8 cellular contexts compared by ENCODE assay signal in the genomic region with DNA sequence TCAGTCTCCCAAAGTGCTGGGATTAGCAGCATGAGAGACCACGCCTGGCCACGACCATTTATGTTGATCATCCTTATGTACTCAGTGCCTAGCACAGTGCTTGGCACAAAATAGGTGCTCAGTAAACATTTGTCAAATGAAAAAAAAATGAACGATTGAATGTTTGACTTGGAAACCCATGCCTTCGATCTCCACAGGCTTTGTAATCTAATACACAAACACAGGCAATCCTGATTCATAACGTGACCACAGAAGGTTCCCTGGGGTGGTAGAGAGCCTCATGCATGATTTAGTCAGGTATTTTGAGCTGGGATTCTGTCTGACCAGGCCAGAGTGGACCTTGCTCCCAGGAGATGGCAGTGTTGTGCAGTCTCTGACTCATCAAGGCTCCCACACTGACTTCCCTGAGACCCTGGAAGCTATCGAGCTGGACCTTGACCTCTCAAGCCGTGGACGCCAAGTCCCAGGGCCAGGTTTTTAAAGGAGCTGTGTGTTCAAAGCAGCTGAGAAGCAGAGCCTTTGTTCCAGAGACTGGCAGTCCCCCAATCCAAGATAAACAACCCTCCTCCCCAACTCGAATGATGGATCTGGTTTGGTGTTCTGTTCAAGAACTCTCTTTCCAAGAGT.
DNase-seq lines count a peak whose midpoint lies in the region; ATAC-seq and TF ChIP-seq lines count a peak whose summit lies in the region.

No MANE protein-coding gene starts in this region.

- peaks cover 0 to 7% (median 3%) of the 10 kb centered on the region in 5 experiments for H3K9me3 Mint-ChIP-seq in brain

- H3K27me3 Mint-ChIP-seq in brain, result no peaks in the 10 kb centered on the region

- peak overlapping the region in 4 of 5 experiments; percentile 38 to 97 (median 62) for H3K27ac Mint-ChIP-seq in brain

- ATAC-seq in GM19467 (IDR thresholded peaks at IDR 0.05; ENCODE audit: unreplicated experiment), result no peak

- peak; percentile 30 for DNase-seq in DMS79 treated with DMSO at 0.1 percent for 48 hours (lab: John Stamatoyannopoulos, UW)
- DNase-seq in DMS79 (lab: John Stamatoyannopoulos, UW), result no peak
- peak; percentile 77 for DNase-seq in HFF-Myc (ENCODE audit: extremely low read depth, low read depth)
- DNase-seq in NCI-H345 (lab: John Stamatoyannopoulos, UW), result peak; percentile 81
- peak; percentile 58 for DNase-seq in inferior parietal cortex (ENCODE audit: extremely low spot score)
- DNase-seq in stimulated activated CD8-positive, alpha-beta memory T cell treated with anti-CD3 and anti-CD28 coated beads, Interleukin-4, amount 100 ng/mL, for 48 hours, result peak; percentile 28

- H3K4me3 ChIP-seq in HFF-Myc (replicated peaks; ENCODE audit: low read depth, low read length), result no peak overlapping the region

- TF ChIP-seq CTCF in HFF-Myc (IDR thresholded peaks at IDR 0.05; ENCODE audit: low read depth, low read length, missing control alignments) (peak; percentile 81), brain (conservative IDR thresholded peaks at IDR 0.05) (peak; percentile 68 to 72)

- H3K36me3 Mint-ChIP-seq in brain, result no peaks in the 10 kb centered on the region

- peaks cover 15% of the 10 kb centered on the region for H3K4me1 Mint-ChIP-seq in brain

- H3K4me3 Mint-ChIP-seq in brain, result peak overlapping the region in 1 of 5 experiments; percentile 19
